ENCODE assay signal across 25 cellular contexts in genomic region chr20:35496481-35496880, GRCh38. TPM values are rescaled to one million over a fixed set of nuclear protein-coding genes. Genes with fewer than 3 reads are reported as not detected.
A peak's percentile ranks its signal among the peaks of the same experiment; 100 is the strongest.
DNase-seq lines count a peak whose midpoint lies in the region; TF ChIP-seq lines count a peak whose summit lies in the region.
"Had no signal": no experiment of that assay in that cellular context is flagged by ENCODE, and none has a peak within 500 bp of the region (broad histone marks: within the 10 kb centered on the region; RNA-seq: fewer than 3 reads in every experiment).

No MANE protein-coding gene starts in this region.

- no peak for TF ChIP-seq CTCF in left ventricle myocardium inferior (IDR thresholded peaks at IDR 0.05; ENCODE audit: borderline replicate concordance)
- no peak for TF ChIP-seq CTCF in right atrium auricular region (IDR thresholded peaks at IDR 0.05)

- no peaks in the 10 kb centered on the region for H3K9me3 ChIP-seq in left ventricle myocardium inferior (replicated peaks)
- no peaks in the 10 kb centered on the region for H3K9me3 ChIP-seq in right atrium auricular region
- H3K9me3 ChIP-seq in skeletal muscle tissue (ENCODE audit: control insufficient read depth in 3 of 3, low read length in 3 of 3) = no peaks in the 10 kb centered on the region

- H3K36me3 ChIP-seq in left ventricle myocardium inferior (peaks cover 98% of the 10 kb centered on the region), right atrium auricular region (peaks cover 61% of the 10 kb centered on the region), skeletal muscle tissue (ENCODE audit: control insufficient read depth in 3 of 3, insufficient read depth in 3 of 3, low read length in 3 of 3) (peaks cover 26 to 61% (median 41%) of the 10 kb centered on the region in 3 donors)

- H3K4me1 ChIP-seq in left ventricle myocardium inferior (peaks cover 11% of the 10 kb centered on the region), right atrium auricular region (no peaks in the 10 kb centered on the region), skeletal muscle tissue (ENCODE audit: control insufficient read depth in 3 of 3, insufficient read depth in 3 of 3, low read length in 3 of 3) (peaks cover 38 to 42% (median 42%) of the 10 kb centered on the region in 3 donors)

- in situ Hi-C loops in ACHN (cut with HindIII; ENCODE audit: low pct_ligation_motif_present, low pct_unique_long_range_greater_than_20kb, low sequenced_read_pairs) = no loop called here

- DNase-seq in left ventricle myocardium inferior = no peak
- no peak for DNase-seq in right atrium auricular region (ENCODE audit: low spot score)
- peak; percentile 7 for DNase-seq in medulla oblongata (ENCODE audit: extremely low spot score)
- no peak for DNase-seq in T-helper 2 cell
- no peak for DNase-seq in ACHN
- no peak for DNase-seq in mesenteric fat pad (ENCODE audit: low spot score)
- no peak for DNase-seq in 8988T
- DNase-seq: Calu3; CD8-positive, alpha-beta memory T cell; HCEC 1CT; KBM-7; MM.1S; NCI-H1092 treated with DMSO at 0.1 percent for 48 hours; NCI-H1436 treated with DMSO at 0.1 percent for 48 hours; NCI-H1930; NCI-H2227 treated with DMSO at 0.1 percent for 48 hours; NCI-H510A treated with DMSO at 0.1 percent for 48 hours; NCI-H774; NK-92 treated with Interleukin-12 subunit alpha and Interleukin-12 subunit beta, amount 100 ng/mL, for 24 hours had no signal

- H3K27ac ChIP-seq in left ventricle myocardium inferior (replicated peaks) (peak overlapping the region; percentile 68), right atrium auricular region (no peak overlapping the region), skeletal muscle tissue (ENCODE audit: low read depth, low read length) (peak overlapping the region; percentile 77)
- H3K27ac ChIP-seq: C4-2B had no signal

- H3K4me3 ChIP-seq in left ventricle myocardium inferior (no peak overlapping the region), right atrium auricular region (no peak overlapping the region), skeletal muscle tissue (ENCODE audit: low read length in 3 of 3) (no peak overlapping the region)
- H3K4me3 ChIP-seq: GM23338 had no signal

- peak overlapping the region; percentile 36 to 66 (median 48) for H3K9ac ChIP-seq in skeletal muscle tissue (ENCODE audit: low read depth in 1 of 3, low read length in 3 of 3)

- H3K27me3 ChIP-seq in left ventricle myocardium inferior (ENCODE audit: low read depth) (no peaks in the 10 kb centered on the region), right atrium auricular region (no peaks in the 10 kb centered on the region), skeletal muscle tissue (ENCODE audit: control insufficient read depth in 3 of 3, insufficient read depth in 3 of 3, low read length in 3 of 3) (no peaks in the 10 kb centered on the region)

- intact Hi-C loops in left ventricle myocardium inferior (cut with micrococcal nuclease) = no loop called here

RNA-seq across cellular contexts. Expression of gene C20orf173, which starts 33.0 kb away (rescaled TPM):
- not detected for total RNA-seq in left ventricle myocardium inferior
- not detected for total RNA-seq in right atrium auricular region
- not detected for total RNA-seq in skeletal muscle tissue
- total RNA-seq in mesenteric fat pad = not detected
- total RNA-seq: A172; Calu3; CD8-positive, alpha-beta memory T cell; Daoy; GM23338; HT1080 had no signal

RNA-seq across cellular contexts. Expression of gene CEP250, which starts 41.1 kb away (rescaled TPM):
- total RNA-seq in left ventricle myocardium inferior (15.3 TPM), right atrium auricular region (10 to 100 TPM; 13.0 to 18.9 TPM), skeletal muscle tissue (14.6 TPM), mesenteric fat pad (19.3 TPM)

RNA-seq across cellular contexts. Expression of gene ERGIC3, which starts 45.4 kb away (rescaled TPM):
- total RNA-seq in left ventricle myocardium inferior (103 TPM), right atrium auricular region (100 to 1,000 TPM in 1 of 2 donors, 10 to 100 TPM in 1; 99.9 to 155 TPM), skeletal muscle tissue (328 TPM), mesenteric fat pad (138 TPM)

RNA-seq across cellular contexts. Expression of gene GDF5, which starts 58.5 kb away (rescaled TPM):
- total RNA-seq in left ventricle myocardium inferior = 0.11 TPM
- 1 to 10 TPM in 1 of 2 donors, under 1 TPM in 1; 0.70 to 2.6 TPM for total RNA-seq in right atrium auricular region
- 0.52 TPM for total RNA-seq in skeletal muscle tissue
- 2.7 TPM for total RNA-seq in mesenteric fat pad
- total RNA-seq: Calu3; CD8-positive, alpha-beta memory T cell; GM23338 had no signal

Comparison
In these comparisons a context has a peak if more than half of its experiments do, and no peak if none do; other contexts are left out.
1. H3K27ac ChIP-seq: peak in left ventricle myocardium inferior (single experiment) and skeletal muscle tissue (single experiment); none in right atrium auricular region (0 of 2).